Comparison of ENCODE assay signal across 20 cellular contexts in genomic region chr7:135239263-135239662, GRCh38. TPM values are rescaled to one million over a fixed set of nuclear protein-coding genes. Genes with fewer than 3 reads are reported as not detected.
A peak's percentile ranks its signal among the peaks of the same experiment; 100 is the strongest.
DNase-seq lines count a peak whose midpoint lies in the region; ATAC-seq and TF ChIP-seq lines count a peak whose summit lies in the region.
"Had no signal": no experiment of that assay in that cellular context is flagged by ENCODE, and none has a peak within 500 bp of the region (broad histone marks: within the 10 kb centered on the region; RNA-seq: fewer than 3 reads in every experiment).

No MANE protein-coding gene starts in this region.

- H3K9me3 Mint-ChIP-seq in GM23338 (no peaks in the 10 kb centered on the region), neural progenitor cell (no peaks in the 10 kb centered on the region)
- H3K9me3 Mint-ChIP-seq: CD8-positive, alpha-beta memory T cell; HFFc6 had no signal

- 88% methylated on average over 7 of the region's 7 CpGs for WGBS in esophagus muscularis mucosa
- 91% methylated on average over 7 of the region's 7 CpGs for WGBS in mesenchymal stem cell

- no peak overlapping the region for H4K91ac ChIP-seq in mesenchymal stem cell (ENCODE audit: low read length)

- no peak overlapping the region for H2BK120ac ChIP-seq in mesenchymal stem cell (ENCODE audit: low read depth, low read length)

- H4K8ac ChIP-seq in mesenchymal stem cell (ENCODE audit: low read length): no peak overlapping the region

- H3K4me1 Mint-ChIP-seq in GM23338: peaks cover 26% of the 10 kb centered on the region
- no peaks in the 10 kb centered on the region for H3K4me1 Mint-ChIP-seq in neural progenitor cell

- H3K27me3 Mint-ChIP-seq in GM23338 (ENCODE audit: insufficient read depth, low read depth, poor library complexity) (peaks cover 5% of the 10 kb centered on the region), neural progenitor cell (ENCODE audit: insufficient read depth, low read depth) (peaks cover 10% of the 10 kb centered on the region)

- H2BK15ac ChIP-seq in mesenchymal stem cell (ENCODE audit: low read depth, poor library complexity, severe bottlenecking): no peak overlapping the region

- H3K36me3 ChIP-seq in GM23338 (ENCODE audit: insufficient read depth) (no peaks in the 10 kb centered on the region), esophagus muscularis mucosa (no peaks in the 10 kb centered on the region), mesenchymal stem cell (ENCODE audit: control insufficient read depth in 1 of 2, insufficient read depth in 2 of 2, low read depth in 1 of 2, low read length in 2 of 2) (no peaks in the 10 kb centered on the region), neural progenitor cell (no peaks in the 10 kb centered on the region)

- H2AFZ ChIP-seq in GM23338 (0 out of 2 replicates have a peak overlapping the region, but pooled peaks have one; percentile 43), mesenchymal stem cell (ENCODE audit: low read depth, low read length) (no peak overlapping the region), neural progenitor cell (replicated peaks) (no peak overlapping the region)

- DNase-seq in GM23338 (ENCODE audit: low spot score): no peak
- DNase-seq in NCI-H146 treated with DMSO at 0.1 percent for 48 hours (lab: John Stamatoyannopoulos, UW; ENCODE audit: unreplicated experiment): peak; percentile 20
- peak; percentile 77 for DNase-seq in esophagus muscularis mucosa (ENCODE audit: extremely low spot score)
- no peak for DNase-seq in mesenchymal stem cell
- DNase-seq in NCI-H2196 treated with DMSO at 0.1 percent for 48 hours (lab: John Stamatoyannopoulos, UW; ENCODE audit: unreplicated experiment): no peak
- no peak for DNase-seq in neural progenitor cell (ENCODE audit: low spot score)
- no peak for DNase-seq in cortex of kidney (lab: John Stamatoyannopoulos, UW)
- DNase-seq: C1 segment of cervical spinal cord; CD8-positive, alpha-beta memory T cell; H7; HFFc6; KG1; MV-4-11; NCI-H1930; NCI-H748 treated with DMSO at 0.1 percent for 48 hours; NK-92 treated with Interleukin-12 subunit alpha and Interleukin-12 subunit beta, amount 100 ng/mL, for 24 hours; Right ventricle myocardium superior had no signal

- H3K27me3 ChIP-seq in GM23338 (ENCODE audit: insufficient read depth) (no peaks in the 10 kb centered on the region), esophagus muscularis mucosa (peaks cover 0 to 5% (median 0%) of the 10 kb centered on the region in 4 donors), mesenchymal stem cell (ENCODE audit: control insufficient read depth in 1 of 2, insufficient read depth in 1 of 2, low read length in 2 of 2) (peaks cover 0 to 24% of the 10 kb centered on the region in 2 experiments), neural progenitor cell (no peaks in the 10 kb centered on the region)

- H3K14ac ChIP-seq in mesenchymal stem cell (ENCODE audit: low read length in 2 of 2): no peak overlapping the region

- ATAC-seq in GM23338: peak; percentile 55; the same call in 2 of the 3 replicates
- ATAC-seq: HepG2 had no signal

- peak overlapping the region; percentile 3 for H2AK5ac ChIP-seq in mesenchymal stem cell (ENCODE audit: low read length, severe bottlenecking)

- H3K27ac ChIP-seq in GM23338 (ENCODE audit: low read depth) (no peak overlapping the region), esophagus muscularis mucosa (replicated peaks in 1 of 4) (no peak overlapping the region), mesenchymal stem cell (ENCODE audit: low read length, poor library complexity, severe bottlenecking) (no peak overlapping the region), neural progenitor cell (no peak overlapping the region)

- no peaks in the 10 kb centered on the region for H3K9me3 ChIP-seq in esophagus muscularis mucosa
- H3K9me3 ChIP-seq in mesenchymal stem cell (ENCODE audit: control insufficient read depth, low read length): no peaks in the 10 kb centered on the region
- H3K9me3 ChIP-seq in neural progenitor cell (ENCODE audit: low read depth): no peaks in the 10 kb centered on the region

- no peaks in the 10 kb centered on the region; the same call in 2 of the 3 replicates for H3K36me3 Mint-ChIP-seq in GM23338 (ENCODE audit: low read depth)
- H3K36me3 Mint-ChIP-seq in neural progenitor cell: no peaks in the 10 kb centered on the region
- H3K36me3 Mint-ChIP-seq: CD8-positive, alpha-beta memory T cell had no signal

- no peaks in the 10 kb centered on the region for H3K79me1 ChIP-seq in mesenchymal stem cell (replicated peaks; ENCODE audit: low read length, poor library complexity, severe bottlenecking)

- H3F3A ChIP-seq in GM23338 (replicated peaks; ENCODE audit: low read depth): no peaks in the 10 kb centered on the region
- H3F3A ChIP-seq in neural progenitor cell (ENCODE audit: low read depth): no peaks in the 10 kb centered on the region

- H3K4me3 ChIP-seq in GM23338 (no peak overlapping the region), esophagus muscularis mucosa (no peak overlapping the region), mesenchymal stem cell (ENCODE audit: insufficient read depth in 1 of 2, low read depth in 1 of 2, low read length in 2 of 2) (no peak overlapping the region), neural progenitor cell (no peak overlapping the region)

- H4K20me1 ChIP-seq in GM23338 (replicated peaks; ENCODE audit: insufficient read depth) (no peaks in the 10 kb centered on the region), neural progenitor cell (ENCODE audit: low read depth) (no peaks in the 10 kb centered on the region)

- H3K27ac Mint-ChIP-seq in GM23338 (no peak overlapping the region), neural progenitor cell (no peak overlapping the region)
- H3K27ac Mint-ChIP-seq: CD8-positive, alpha-beta memory T cell; HFFc6 had no signal

- H3K79me2 ChIP-seq in GM23338 (replicated peaks; ENCODE audit: insufficient read depth) (no peaks in the 10 kb centered on the region), neural progenitor cell (ENCODE audit: low read depth) (no peaks in the 10 kb centered on the region)

- intact Hi-C loops in esophagus muscularis mucosa (cut with DNase I): no loop called here

- no peak overlapping the region for H3K18ac ChIP-seq in mesenchymal stem cell (ENCODE audit: low read depth in 1 of 2, low read length in 2 of 2)

- H3K9ac ChIP-seq in mesenchymal stem cell (ENCODE audit: low read length): no peak overlapping the region
- no peak overlapping the region for H3K9ac ChIP-seq in neural progenitor cell

- H3K4me3 Mint-ChIP-seq in GM23338 (no peak overlapping the region; the same call in 2 of the 3 replicates), neural progenitor cell (no peak overlapping the region)
- H3K4me3 Mint-ChIP-seq: CD8-positive, alpha-beta memory T cell; HFFc6 had no signal

- no peak for TF ChIP-seq POLR2A in esophagus muscularis mucosa (IDR thresholded peaks at IDR 0.05; ENCODE audit: low read depth)

- H2BK5ac ChIP-seq in mesenchymal stem cell (ENCODE audit: low read depth, low read length, poor library complexity, severe bottlenecking): no peak overlapping the region

- H3K4ac ChIP-seq in mesenchymal stem cell (ENCODE audit: low read depth in 1 of 2, low read length in 2 of 2): no peak overlapping the region

- H3K9me2 ChIP-seq in GM23338 (ENCODE audit: insufficient read depth): 0 out of 2 replicates have a peak, but pooled peaks cover 3% of the 10 kb centered on the region

- TF ChIP-seq CTCF in GM23338 (conservative IDR thresholded peaks at IDR 0.05; ENCODE audit: low read depth in 2 of 2): no peak
- no peak for TF ChIP-seq CTCF in esophagus muscularis mucosa (IDR thresholded peaks at IDR 0.05)
- no peak for TF ChIP-seq CTCF in neural progenitor cell (IDR thresholded peaks at IDR 0.05)

- H2BK12ac ChIP-seq in mesenchymal stem cell (ENCODE audit: low read length in 2 of 2): no peak overlapping the region

- H3K4me2 ChIP-seq in GM23338 (no peak overlapping the region), mesenchymal stem cell (ENCODE audit: low read length, poor library complexity, severe bottlenecking) (no peak overlapping the region), neural progenitor cell (no peak overlapping the region)

- H3K4me1 ChIP-seq in GM23338 (ENCODE audit: insufficient read depth) (peaks cover 15% of the 10 kb centered on the region; the same call in 1 of the 2 replicates), esophagus muscularis mucosa (no peaks in the 10 kb centered on the region), mesenchymal stem cell (ENCODE audit: control insufficient read depth, insufficient read depth, low read depth, low read length) (peaks cover 6% of the 10 kb centered on the region), neural progenitor cell (no peaks in the 10 kb centered on the region)

- TF ChIP-seq EP300 in esophagus muscularis mucosa (IDR thresholded peaks at IDR 0.05): no peak

- H3K23ac ChIP-seq in mesenchymal stem cell (ENCODE audit: low read length in 2 of 2): no peak overlapping the region

TF ChIP-seq in GM23338, 12 proteins besides CTCF, POLR2A, EP300 and RAD21 (continues in another document):
- TF ChIP-seq CREB1 (CRISPR knock-in tag; IDR thresholded peaks at IDR 0.05; ENCODE audit: low read depth) (no peak), POLR2AphosphoS5 (IDR thresholded peaks at IDR 0.05; ENCODE audit: low read depth) (no peak), STAT1 (IDR thresholded peaks at IDR 0.05; ENCODE audit: unreplicated experiment) (no peak), ZNF114 (CRISPR knock-in tag; IDR thresholded peaks at IDR 0.05) (no peak)

RNA-seq across cellular contexts. Expression of gene STRA8, which starts 5.6 kb away (rescaled TPM):
- total RNA-seq in GM23338 (2014; rRNA removed; shearing (Covaris generic)): not detected in 2 replicates
- not detected in 2 replicates for polyA plus RNA-seq in GM23338 (2016; fragmentation: Nextera tagmentation; extraction: Ambion mirVana)
- not detected for total RNA-seq in esophagus muscularis mucosa
- polyA plus RNA-seq in mesenchymal stem cell (2013, experiment 1 of 2): not detected
- not detected for polyA plus RNA-seq in mesenchymal stem cell (2013, experiment 2 of 2)
- not detected in 2 replicates for total RNA-seq in neural progenitor cell (ENCODE audit: low replicate concordance)
- total RNA-seq: CD8-positive, alpha-beta memory T cell; H7; HepG2; HFFc6; NCI-H460; OCI-LY7; Right ventricle myocardium superior had no signal
- polyA plus RNA-seq: CD8-positive, alpha-beta memory T cell; HepG2 had no signal

RNA-seq across cellular contexts. Expression of gene WDR91, which starts 27.9 kb away (rescaled TPM):
- 9.7 and 32.6 TPM in 2 replicates for total RNA-seq in GM23338 (2014; rRNA removed; shearing (Covaris generic))
- 5.4 and 5.8 TPM in 2 replicates for polyA plus RNA-seq in GM23338 (2016; fragmentation: Nextera tagmentation; extraction: Ambion mirVana)
- total RNA-seq in esophagus muscularis mucosa (10 to 100 TPM; 13.3 to 27.4 (median 20.4) TPM), neural progenitor cell (ENCODE audit: low replicate concordance) (5.4 and 7.2 TPM in 2 replicates)
- polyA plus RNA-seq in mesenchymal stem cell (2013, experiment 1 of 2): 4.2 TPM
- 4.1 TPM for polyA plus RNA-seq in mesenchymal stem cell (2013, experiment 2 of 2)

Comparison
In these comparisons a context has a peak if more than half of its experiments do, and no peak if none do; other contexts are left out.
1. DNase-seq: peak in NCI-H146 treated with DMSO at 0.1 percent for 48 hours (single experiment) and esophagus muscularis mucosa (single experiment); none in GM23338 (single experiment), mesenchymal stem cell (single experiment), NCI-H2196 treated with DMSO at 0.1 percent for 48 hours (single experiment), neural progenitor cell (single experiment) and cortex of kidney (single experiment).